Comparison of ENCODE assay signal across 8 cellular contexts in genomic region chr5:95808686-95809413, GRCh38. TPM values are rescaled to one million over a fixed set of nuclear protein-coding genes. Genes with fewer than 3 reads are reported as not detected.
DNase-seq lines count a peak whose midpoint lies in the region; ATAC-seq, FAIRE-seq and TF ChIP-seq lines count a peak whose summit lies in the region.

No MANE protein-coding gene starts in this region.

- H3K36me3 ChIP-seq in Loucy (ENCODE audit: insufficient read depth, low read length): peaks cover 13% of the 10 kb centered on the region
- H3K36me3 ChIP-seq in fibroblast of lung (ENCODE audit: control insufficient read depth, insufficient read depth, low read length): no peaks in the 10 kb centered on the region
- H3K36me3 ChIP-seq in aorta (ENCODE audit: control insufficient read depth in 1 of 2, insufficient read depth in 2 of 2, low read length in 1 of 2): no peaks in the 10 kb centered on the region

- intact Hi-C loops in posterior vena cava (cut with DNase I) (no loop called here), aorta (cut with DNase I) (loop anchor here in 1 of 2 donors (5.0 kb wide), 1 partner anchor 33 kb away; no protein-coding TSS in a partner anchor)

- no peak for FAIRE-seq in D721Med (lab: Jason Lieb, UNC)

- peaks cover 8% of the 10 kb centered on the region for H3F3A ChIP-seq in Loucy (ENCODE audit: low read depth)

- H3K4me3 ChIP-seq in Loucy (ENCODE audit: low read length, poor library complexity, severe bottlenecking) (peak overlapping the region; percentile 59), fibroblast of lung (replicated peaks in 1 of 4; ENCODE audit: control extremely low read depth in 1 of 4, insufficient read depth in 1 of 4, low read depth in 3 of 4, low read length in 4 of 4) (no peak overlapping the region), aorta (ENCODE audit: low read length in 2 of 2) (no peak overlapping the region)

- no peak overlapping the region for H2AFZ ChIP-seq in Loucy (ENCODE audit: low read length)
- H2AFZ ChIP-seq in fibroblast of lung (ENCODE audit: low read length): no peak overlapping the region

- H3K79me2 ChIP-seq in Loucy (ENCODE audit: insufficient read depth, low read length): peaks cover 16% of the 10 kb centered on the region
- no peaks in the 10 kb centered on the region for H3K79me2 ChIP-seq in fibroblast of lung (ENCODE audit: control insufficient read depth, insufficient read depth, low read length)

- H3K27ac ChIP-seq in fibroblast of lung (ENCODE audit: insufficient read depth, low read length) (no peak overlapping the region), aorta (ENCODE audit: low read depth in 1 of 2, low read length in 2 of 2) (peak overlapping the region; percentile 32 to 78)

- H3K9ac ChIP-seq in Loucy (ENCODE audit: low read depth, low read length, poor library complexity, severe bottlenecking) (peak overlapping the region; percentile 61), fibroblast of lung (ENCODE audit: insufficient read depth, low read length) (no peak overlapping the region)

- no peak for TF ChIP-seq CTCF in Loucy (conservative IDR thresholded peaks at IDR 0.05; ENCODE audit: low read length)
- no peak for TF ChIP-seq CTCF in fibroblast of lung (conservative IDR thresholded peaks at IDR 0.05 in 1 of 2, IDR thresholded peaks at IDR 0.05 in 1 of 2; ENCODE audit: low read depth in 1 of 2, low read length in 2 of 2)
- no peak for TF ChIP-seq CTCF in D721Med (IDR thresholded peaks at IDR 0.05; ENCODE audit: insufficient read depth, missing control alignments)

- ATAC-seq in GM21717 (IDR thresholded peaks at IDR 0.05; ENCODE audit: unreplicated experiment) (peak; percentile 99), aorta (ENCODE audit: low FRiP score) (peak; percentile 93)

- peak overlapping the region; percentile 85 for H3K4me2 ChIP-seq in Loucy (ENCODE audit: low read depth, low read length, poor library complexity, severe bottlenecking)
- H3K4me2 ChIP-seq in fibroblast of lung (ENCODE audit: extremely low read depth, insufficient read depth, low read length): peak overlapping the region; percentile 9

- peaks cover 41% of the 10 kb centered on the region for H3K4me1 ChIP-seq in Loucy (ENCODE audit: insufficient read depth, low read length, poor library complexity, severe bottlenecking)
- peaks cover 30% of the 10 kb centered on the region for H3K4me1 ChIP-seq in fibroblast of lung (ENCODE audit: control insufficient read depth, extremely low read depth, insufficient read depth, low read length)
- H3K4me1 ChIP-seq in aorta (ENCODE audit: control insufficient read depth in 1 of 2, insufficient read depth in 2 of 2, low read length in 2 of 2): peaks cover 3 to 6% of the 10 kb centered on the region in 2 donors

- WGBS in aorta, 2 donors: 4 to 7% methylated on average over 10 of the region's 10 CpGs

- no peaks in the 10 kb centered on the region for H3K27me3 ChIP-seq in Loucy (ENCODE audit: insufficient read depth, low read length, poor library complexity, severe bottlenecking)
- H3K27me3 ChIP-seq in fibroblast of lung (ENCODE audit: control insufficient read depth, insufficient read depth, low read length): no peaks in the 10 kb centered on the region
- no peaks in the 10 kb centered on the region for H3K27me3 ChIP-seq in aorta (ENCODE audit: control insufficient read depth in 1 of 2, insufficient read depth in 2 of 2, low read length in 1 of 2)

- peaks cover 10% of the 10 kb centered on the region for H4K20me1 ChIP-seq in Loucy (ENCODE audit: insufficient read depth, low read length, poor library complexity, severe bottlenecking)
- no peaks in the 10 kb centered on the region for H4K20me1 ChIP-seq in fibroblast of lung (ENCODE audit: control insufficient read depth, extremely low read depth, insufficient read depth, low read length)

- no peaks in the 10 kb centered on the region for H3K9me2 ChIP-seq in Loucy (replicated peaks; ENCODE audit: low read depth, low read length)

- peak; percentile 69 for DNase-seq in GF-D8 (lab: John Stamatoyannopoulos, UW)
- peak; percentile 52 to 66 for DNase-seq in activated CD8-positive, alpha-beta memory T cell treated with anti-CD3 and anti-CD28 coated beads for 4 hours (ENCODE audit: low read depth in 2 of 2)
- peak in 1 of 2 donors; percentile 68 for DNase-seq in fibroblast of lung (ENCODE audit: low read depth in 2 of 2)
- DNase-seq in posterior vena cava (ENCODE audit: low spot score): peak; percentile 94
- peak; percentile 89 for DNase-seq in aorta
- DNase-seq in D721Med (ENCODE audit: insufficient read length, low spot score): no peak

- H3K9me3 ChIP-seq in Loucy (ENCODE audit: insufficient read depth, low read depth, low read length): no peaks in the 10 kb centered on the region
- no peaks in the 10 kb centered on the region for H3K9me3 ChIP-seq in fibroblast of lung (ENCODE audit: control insufficient read depth, insufficient read depth, low read depth, low read length)
- H3K9me3 ChIP-seq in aorta (ENCODE audit: control insufficient read depth, low read length): no peaks in the 10 kb centered on the region

RNA-seq across cellular contexts. Expression of gene GLRX, which starts 13.7 kb away (rescaled TPM):
- total RNA-seq in fibroblast of lung (54.2 and 91.8 TPM in 2 replicates), posterior vena cava (10 to 100 TPM; 31.0 to 52.5 TPM), aorta (10 to 100 TPM; 38.5 to 44.7 TPM)
- polyA plus RNA-seq in fibroblast of lung (277 and 429 TPM in 2 replicates), aorta (100 to 1,000 TPM in 1 of 2 donors, 10 to 100 TPM in 1; 68.6 to 161 TPM)
- 316 and 494 TPM in 2 replicates for polyA plus RNA-seq in fibroblast of lung (2012)
- polyA minus RNA-seq in fibroblast of lung (ENCODE audit: low replicate concordance): 106 and 144 TPM in 2 replicates
